ENCODE assay signal across 9 cellular contexts in the genomic region with DNA sequence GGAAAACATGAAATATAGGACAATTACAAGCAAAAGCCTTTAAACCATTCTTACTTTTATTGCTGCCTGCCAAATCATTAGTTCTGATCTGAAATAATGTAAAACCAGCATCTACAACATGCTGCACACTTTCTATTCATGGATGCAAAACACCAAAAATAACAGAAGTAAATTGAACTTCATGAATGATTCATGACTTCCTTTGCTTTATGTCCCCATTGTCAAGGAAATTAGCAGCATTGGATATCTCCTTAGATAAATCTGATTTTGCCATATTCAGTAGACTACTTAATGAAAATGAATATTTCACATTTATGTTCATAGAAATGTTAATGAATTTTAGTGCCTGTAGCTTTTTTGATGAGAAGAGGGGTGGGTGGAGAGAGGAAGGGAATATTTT.
"Had no signal": no experiment of that assay in that cellular context is flagged by ENCODE, and none has a peak within 500 bp of the region (broad histone marks: within the 10 kb centered on the region; RNA-seq: fewer than 3 reads in every experiment).

No MANE protein-coding gene starts in this region.

- H3K36me3 ChIP-seq: HAP-1 had no signal

- H3K4me2 ChIP-seq: GM23338 had no signal

- DNase-seq: GM23248, GOT3, H7, H9, HCEC 1CT, HFFc6 had no signal

- H2AFZ ChIP-seq: GM23248, GM23338 had no signal

- H3K9ac ChIP-seq: GM23248 had no signal

- H3K4me1 ChIP-seq: HAP-1 had no signal

- ATAC-seq: GM23338, HCT116 had no signal

- H3K27ac ChIP-seq: GM23248 had no signal

- H3K4me3 ChIP-seq: GM23248, GM23338, HAP-1 had no signal
